Comparison of ENCODE assay signal across 1 cellular context in the genomic region with DNA sequence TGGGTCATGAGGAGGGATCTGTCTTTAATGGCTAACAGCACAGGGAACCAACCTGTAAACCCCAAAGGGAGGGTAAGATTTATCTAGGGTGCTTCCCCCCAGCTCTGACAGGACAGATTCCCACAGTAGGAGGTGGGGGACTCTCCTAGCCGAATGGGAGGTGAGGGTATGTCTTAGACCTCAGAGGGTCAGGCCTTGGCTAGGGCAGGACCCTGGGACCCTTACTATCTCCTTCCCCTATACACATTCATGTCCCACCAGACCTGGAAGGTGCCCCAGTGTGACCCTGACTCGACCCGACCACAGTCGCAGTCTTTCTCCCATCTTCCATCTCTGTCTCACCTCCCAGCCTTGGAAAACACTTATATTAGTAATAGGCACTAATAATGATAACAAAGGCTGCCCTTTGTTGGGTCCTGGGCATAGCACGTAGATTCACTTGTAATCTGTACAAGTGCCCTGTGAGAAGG.
A peak's percentile ranks its signal among the peaks of the same experiment; 100 is the strongest.
TF ChIP-seq lines count a peak whose summit lies in the region.

No MANE protein-coding gene starts in this region.

TF ChIP-seq in HepG2, 621 proteins besides CTCF, POLR2A, EP300 and RAD21 (continued from another document):
- 0 out of 2 replicates have a peak, but pooled peaks have one; percentile 25 for TF ChIP-seq PHF8 (CRISPR knock-in tag; IDR thresholded peaks at IDR 0.05)
- TF ChIP-seq MAF1 (CRISPR knock-in tag; IDR thresholded peaks at IDR 0.05; ENCODE audit: borderline replicate concordance), result 0 out of 2 replicates have a peak, but pooled peaks have one; percentile 13
- 0 out of 2 replicates have a peak, but pooled peaks have one; percentile 50 for TF ChIP-seq ZNF550 (CRISPR knock-in tag; IDR thresholded peaks at IDR 0.05; ENCODE audit: borderline replicate concordance)
- no peak for TF ChIP-seq TEF (CRISPR knock-in tag; IDR thresholded peaks at IDR 0.05)
- TF ChIP-seq ZFP91 (CRISPR knock-in tag; IDR thresholded peaks at IDR 0.05; ENCODE audit: borderline replicate concordance), result peak; percentile 98; the same call in 1 of the 2 replicates
- TF ChIP-seq ZNF556 (CRISPR knock-in tag; IDR thresholded peaks at IDR 0.05; ENCODE audit: borderline replicate concordance), result no peak
- no peak for TF ChIP-seq ZMYM3 (CRISPR knock-in tag; IDR thresholded peaks at IDR 0.05)
- TF ChIP-seq TOE1 (CRISPR knock-in tag; IDR thresholded peaks at IDR 0.05), result 0 out of 2 replicates have a peak, but pooled peaks have one; percentile 22
- no peak for TF ChIP-seq PRDM15 (CRISPR knock-in tag; IDR thresholded peaks at IDR 0.05)
- TF ChIP-seq, protein P1, sequence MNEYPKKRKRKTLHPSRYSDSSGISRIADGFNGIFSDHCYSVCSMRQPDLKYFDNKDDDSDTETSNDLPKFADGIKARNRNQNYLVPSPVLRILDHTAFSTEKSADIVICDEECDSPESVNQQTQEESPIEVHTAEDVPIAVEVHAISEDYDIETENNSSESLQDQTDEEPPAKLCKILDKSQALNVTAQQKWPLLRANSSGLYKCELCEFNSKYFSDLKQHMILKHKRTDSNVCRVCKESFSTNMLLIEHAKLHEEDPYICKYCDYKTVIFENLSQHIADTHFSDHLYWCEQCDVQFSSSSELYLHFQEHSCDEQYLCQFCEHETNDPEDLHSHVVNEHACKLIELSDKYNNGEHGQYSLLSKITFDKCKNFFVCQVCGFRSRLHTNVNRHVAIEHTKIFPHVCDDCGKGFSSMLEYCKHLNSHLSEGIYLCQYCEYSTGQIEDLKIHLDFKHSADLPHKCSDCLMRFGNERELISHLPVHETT (CRISPR knock-in tag; conservative IDR thresholded peaks at IDR 0.05), result 0 out of 2 replicates have a peak, but pooled peaks have one; percentile 13
- peak; percentile 1; the same call in 1 of the 2 replicates for TF ChIP-seq MTA1 (CRISPR knock-in tag; IDR thresholded peaks at IDR 0.05; ENCODE audit: borderline replicate concordance)
- TF ChIP-seq ZFP36L1 (CRISPR knock-in tag; IDR thresholded peaks at IDR 0.05), result peak; percentile 11; the same call in 1 of the 2 replicates
- TF ChIP-seq, protein P2, sequence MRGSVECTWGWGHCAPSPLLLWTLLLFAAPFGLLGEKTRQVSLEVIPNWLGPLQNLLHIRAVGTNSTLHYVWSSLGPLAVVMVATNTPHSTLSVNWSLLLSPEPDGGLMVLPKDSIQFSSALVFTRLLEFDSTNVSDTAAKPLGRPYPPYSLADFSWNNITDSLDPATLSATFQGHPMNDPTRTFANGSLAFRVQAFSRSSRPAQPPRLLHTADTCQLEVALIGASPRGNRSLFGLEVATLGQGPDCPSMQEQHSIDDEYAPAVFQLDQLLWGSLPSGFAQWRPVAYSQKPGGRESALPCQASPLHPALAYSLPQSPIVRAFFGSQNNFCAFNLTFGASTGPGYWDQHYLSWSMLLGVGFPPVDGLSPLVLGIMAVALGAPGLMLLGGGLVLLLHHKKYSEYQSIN (CRISPR knock-in tag; IDR thresholded peaks at IDR 0.05; ENCODE audit: borderline replicate concordance), result no peak
- peak; percentile 15 for TF ChIP-seq ZNF883 (CRISPR knock-in tag; IDR thresholded peaks at IDR 0.05; ENCODE audit: not compliant biosample characterization)
- TF ChIP-seq MEIS1 (CRISPR knock-in tag; IDR thresholded peaks at IDR 0.05; ENCODE audit: borderline replicate concordance), result 0 out of 2 replicates have a peak, but pooled peaks have one; percentile 12
- TF ChIP-seq, protein P3, sequence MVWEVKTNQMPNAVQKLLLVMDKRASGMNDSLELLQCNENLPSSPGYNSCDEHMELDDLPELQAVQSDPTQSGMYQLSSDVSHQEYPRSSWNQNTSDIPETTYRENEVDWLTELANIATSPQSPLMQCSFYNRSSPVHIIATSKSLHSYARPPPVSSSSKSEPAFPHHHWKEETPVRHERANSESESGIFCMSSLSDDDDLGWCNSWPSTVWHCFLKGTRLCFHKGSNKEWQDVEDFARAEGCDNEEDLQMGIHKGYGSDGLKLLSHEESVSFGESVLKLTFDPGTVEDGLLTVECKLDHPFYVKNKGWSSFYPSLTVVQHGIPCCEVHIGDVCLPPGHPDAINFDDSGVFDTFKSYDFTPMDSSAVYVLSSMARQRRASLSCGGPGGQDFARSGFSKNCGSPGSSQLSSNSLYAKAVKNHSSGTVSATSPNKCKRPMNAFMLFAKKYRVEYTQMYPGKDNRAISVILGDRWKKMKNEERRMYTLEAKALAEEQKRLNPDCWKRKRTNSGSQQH (CRISPR knock-in tag; IDR thresholded peaks at IDR 0.05; ENCODE audit: low read depth), result no peak
- TF ChIP-seq, protein P4, sequence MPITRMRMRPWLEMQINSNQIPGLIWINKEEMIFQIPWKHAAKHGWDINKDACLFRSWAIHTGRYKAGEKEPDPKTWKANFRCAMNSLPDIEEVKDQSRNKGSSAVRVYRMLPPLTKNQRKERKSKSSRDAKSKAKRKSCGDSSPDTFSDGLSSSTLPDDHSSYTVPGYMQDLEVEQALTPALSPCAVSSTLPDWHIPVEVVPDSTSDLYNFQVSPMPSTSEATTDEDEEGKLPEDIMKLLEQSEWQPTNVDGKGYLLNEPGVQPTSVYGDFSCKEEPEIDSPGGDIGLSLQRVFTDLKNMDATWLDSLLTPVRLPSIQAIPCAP (CRISPR knock-in tag; IDR thresholded peaks at IDR 0.05; ENCODE audit: low read depth), result no peak
- TF ChIP-seq HDAC6 (IDR thresholded peaks at IDR 0.05; ENCODE audit: low read depth, low read length), result no peak
- TF ChIP-seq JDP2 (CRISPR knock-in tag; IDR thresholded peaks at IDR 0.05; ENCODE audit: borderline replicate concordance), result no peak
- no peak for TF ChIP-seq ZNF629 (CRISPR knock-in tag; conservative IDR thresholded peaks at IDR 0.05)
- no peak for TF ChIP-seq GMEB2 (CRISPR knock-in tag; IDR thresholded peaks at IDR 0.05; ENCODE audit: low read depth)
- TF ChIP-seq E2F1 (CRISPR knock-in tag; IDR thresholded peaks at IDR 0.05), result no peak
- TF ChIP-seq KDM1A (CRISPR knock-in tag; IDR thresholded peaks at IDR 0.05), result 0 out of 2 replicates have a peak, but pooled peaks have one; percentile 7
- no peak for TF ChIP-seq GTF2F1 (IDR thresholded peaks at IDR 0.05; ENCODE audit: low read length)
- TF ChIP-seq SMARCC2 (IDR thresholded peaks at IDR 0.05), result no peak
- TF ChIP-seq SPEN (CRISPR knock-in tag; IDR thresholded peaks at IDR 0.05; ENCODE audit: low read depth), result no peak
- 0 out of 2 replicates have a peak, but pooled peaks have one; percentile 27 for TF ChIP-seq ARHGAP35 (CRISPR knock-in tag; IDR thresholded peaks at IDR 0.05; ENCODE audit: borderline replicate concordance)
- TF ChIP-seq, protein P5, sequence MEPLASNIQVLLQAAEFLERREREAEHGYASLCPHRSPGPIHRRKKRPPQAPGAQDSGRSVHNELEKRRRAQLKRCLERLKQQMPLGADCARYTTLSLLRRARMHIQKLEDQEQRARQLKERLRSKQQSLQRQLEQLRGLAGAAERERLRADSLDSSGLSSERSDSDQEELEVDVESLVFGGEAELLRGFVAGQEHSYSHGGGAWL (CRISPR knock-in tag; IDR thresholded peaks at IDR 0.05), result no peak
- TF ChIP-seq ZNF383 (CRISPR knock-in tag; IDR thresholded peaks at IDR 0.05; ENCODE audit: borderline replicate concordance), result 0 out of 2 replicates have a peak, but pooled peaks have one; percentile 79
- TF ChIP-seq ZNF580 (CRISPR knock-in tag; IDR thresholded peaks at IDR 0.05; ENCODE audit: borderline replicate concordance, low read depth), result no peak
